ENCODE assay signal across 34 cellular contexts in the genomic region with DNA sequence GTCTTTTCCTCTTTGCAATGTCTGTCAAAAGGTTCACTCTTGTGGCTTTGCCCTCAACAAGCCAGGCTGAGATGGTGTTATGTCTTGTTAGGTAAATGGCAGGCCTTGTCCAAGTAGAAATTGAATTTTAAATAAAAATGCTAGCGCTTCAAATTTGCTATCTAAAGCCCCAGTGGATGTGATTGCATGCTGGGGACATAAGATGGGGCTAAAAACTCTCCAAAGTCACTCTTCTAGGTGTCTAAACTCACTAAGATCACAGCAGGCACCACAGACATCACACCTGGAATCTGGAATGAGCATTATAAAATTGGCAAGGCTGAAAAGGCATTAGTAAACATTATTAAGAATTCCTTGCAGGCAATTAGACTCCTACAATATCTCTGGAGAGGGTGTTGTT.
A peak's percentile ranks its signal among the peaks of the same experiment; 100 is the strongest.
DNase-seq lines count a peak whose midpoint lies in the region; ATAC-seq and TF ChIP-seq lines count a peak whose summit lies in the region.
"Had no signal": no experiment of that assay in that cellular context is flagged by ENCODE, and none has a peak within 500 bp of the region (broad histone marks: within the 10 kb centered on the region; RNA-seq: fewer than 3 reads in every experiment).

No MANE protein-coding gene starts in this region.

- H3K4ac ChIP-seq in H9 (ENCODE audit: low read depth, low read length), result no peak overlapping the region
- H3K4ac ChIP-seq in mesendoderm (ENCODE audit: low read depth, low read length), result no peak overlapping the region

- H3K27me3 ChIP-seq in H9 (ENCODE audit: insufficient read depth, low read length), result no peaks in the 10 kb centered on the region; the same call in 1 of the 2 replicates
- peaks cover 10% of the 10 kb centered on the region for H3K27me3 ChIP-seq in OCI-LY3 (ENCODE audit: low read depth, low read length)
- H3K27me3 ChIP-seq in mesendoderm (ENCODE audit: insufficient read depth, low read length, poor library complexity), result no peaks in the 10 kb centered on the region
- H3K27me3 ChIP-seq: neutrophil, testis had no signal

- H2AK5ac ChIP-seq in H9 (ENCODE audit: insufficient read length, low read length), result no peak overlapping the region
- H2AK5ac ChIP-seq in mesendoderm (ENCODE audit: low read length), result no peak overlapping the region

- H4K8ac ChIP-seq in H9 (replicated peaks; ENCODE audit: insufficient read length, low read depth, low read length), result no peak overlapping the region
- no peak overlapping the region for H4K8ac ChIP-seq in mesendoderm (ENCODE audit: low read depth, low read length)

- H3K18ac ChIP-seq in H9 (ENCODE audit: insufficient read length, low read depth, low read length) (no peak overlapping the region), mesendoderm (ENCODE audit: low read length) (no peak overlapping the region)

- H3K4me1 Mint-ChIP-seq in H9, result peaks cover 25 to 27% of the 10 kb centered on the region in 2 experiments

- TF ChIP-seq CTCF in H9 (conservative IDR thresholded peaks at IDR 0.05) (peak; percentile 22; the same call in 1 of the 3 replicates), OCI-LY3 (IDR thresholded peaks at IDR 0.05; ENCODE audit: low read depth, low read length) (peak; percentile 14; the same call in 1 of the 2 replicates)

- no peak overlapping the region for H2BK20ac ChIP-seq in H9 (ENCODE audit: low read depth, low read length, poor library complexity, severe bottlenecking)

- H3K4me1 ChIP-seq in H9 (ENCODE audit: insufficient read depth, low read length) (peaks cover 3% of the 10 kb centered on the region; the same call in 1 of the 2 replicates), OCI-LY3 (ENCODE audit: low read length) (peaks cover 28% of the 10 kb centered on the region), mesendoderm (ENCODE audit: control insufficient read depth, low read depth, low read length) (peaks cover 12% of the 10 kb centered on the region)
- H3K4me1 ChIP-seq: Caco-2, left lung, testis had no signal

- H2AFZ ChIP-seq in H9 (ENCODE audit: low read length), result no peak overlapping the region
- H2AFZ ChIP-seq in OCI-LY3 (ENCODE audit: low read depth, low read length), result no peak overlapping the region

- no peak overlapping the region for H3K9ac ChIP-seq in H9 (ENCODE audit: extremely low read depth, insufficient read length, low read length)
- H3K9ac ChIP-seq in OCI-LY3 (ENCODE audit: low read length), result no peak overlapping the region
- H3K9ac ChIP-seq in mesendoderm (ENCODE audit: low read length), result no peak overlapping the region

- no peak overlapping the region for H2BK15ac ChIP-seq in H9 (ENCODE audit: low read depth, low read length)
- no peak overlapping the region for H2BK15ac ChIP-seq in mesendoderm (replicated peaks; ENCODE audit: low read depth)

- H3K9me3 ChIP-seq in H9 (ENCODE audit: control insufficient read depth, low read depth, low read length) (no peaks in the 10 kb centered on the region), OCI-LY3 (ENCODE audit: insufficient read depth, low read length) (no peaks in the 10 kb centered on the region)
- H3K9me3 ChIP-seq: Caco-2, left lung, neutrophil, testis had no signal

- H3K79me2 ChIP-seq in H9 (ENCODE audit: insufficient read depth, low read length), result no peaks in the 10 kb centered on the region
- H3K79me2 ChIP-seq in OCI-LY3 (ENCODE audit: low read length), result no peaks in the 10 kb centered on the region
- H3K79me2 ChIP-seq in mesendoderm (ENCODE audit: control insufficient read depth, insufficient read depth, low read length), result no peaks in the 10 kb centered on the region

- H2BK5ac ChIP-seq in H9 (ENCODE audit: insufficient read length, low read length), result no peak overlapping the region
- no peak overlapping the region for H2BK5ac ChIP-seq in mesendoderm (ENCODE audit: low read length)

- no peak overlapping the region for H3T11ph ChIP-seq in H9 (ENCODE audit: low read length)

- ATAC-seq in activated naive CD4-positive, alpha-beta T cell treated with anti-CD3 and anti-CD28 coated beads, Interleukin-2, amount 50 U/mL, for 72 hours, result no peak
- ATAC-seq in HG03196 (IDR thresholded peaks at IDR 0.05; ENCODE audit: unreplicated experiment), result no peak
- ATAC-seq: activated T-cell treated with anti-CD3 and anti-CD28 coated beads, Interleukin-2, amount 50 U/mL, for 72 hours; esophagus mucosa; HepG2; left lung; sciatic nerve had no signal

- H3K79me1 ChIP-seq in H9 (ENCODE audit: insufficient read depth, low read depth, low read length, poor library complexity, severe bottlenecking) (no peaks in the 10 kb centered on the region), mesendoderm (ENCODE audit: low read length) (no peaks in the 10 kb centered on the region)

- H2BK12ac ChIP-seq in H9 (ENCODE audit: insufficient read length, low read depth, low read length), result no peak overlapping the region

- peaks cover 33% of the 10 kb centered on the region for H3K27me3 Mint-ChIP-seq in H9 (ENCODE audit: low read depth)
- H3K27me3 Mint-ChIP-seq: dendritic cell treated with granulocyte-macrophage colony-stimulating factor and Interleukin-4, amounts not matched to agents 40 ng/mL and 50 ng/mL, for 4 days had no signal

- H3K9me3 Mint-ChIP-seq in H9, result no peaks in the 10 kb centered on the region; a peak in 2 of 5 replicates
- no peaks in the 10 kb centered on the region for H3K9me3 Mint-ChIP-seq in activated naive CD4-positive, alpha-beta T cell treated with anti-CD3 and anti-CD28 coated beads, Interleukin-2, amount 50 U/mL, for 72 hours
- H3K9me3 Mint-ChIP-seq: activated T-cell treated with anti-CD3 and anti-CD28 coated beads, Interleukin-2, amount 50 U/mL, for 72 hours; CD14-positive monocyte; dendritic cell treated with granulocyte-macrophage colony-stimulating factor and Interleukin-4, amounts not matched to agents 40 ng/mL and 50 ng/mL, for 4 days; memory B cell; stimulated activated naive CD8-positive, alpha-beta T cell treated with anti-CD3 and anti-CD28 coated beads, Interleukin-15, Interleukin-2, amounts not matched to agents 100 ng/mL and 50 ng/mL, for 24 hours; T-helper 1 cell treated with Interleukin-12 subunit alpha and Interleukin-12 subunit beta and Interleukin-4 antibody, amounts not matched to agents 30 μg/mL and 1 μg/mL, for 36 hours had no signal

- peak; percentile 41 for DNase-seq in NCI-H1092 treated with DMSO at 0.1 percent for 48 hours (lab: John Stamatoyannopoulos, UW)
- DNase-seq in NCI-H1092 (lab: John Stamatoyannopoulos, UW), result no peak
- no peak for DNase-seq in H9
- DNase-seq in mesendoderm, result peak; percentile 30
- DNase-seq in activated naive CD4-positive, alpha-beta T cell treated with anti-CD3 and anti-CD28 coated beads, Interleukin-2, amount 50 U/mL, for 72 hours (ENCODE audit: low spot score in 2 of 2), result no peak
- no peak for DNase-seq in EL
- DNase-seq: 8988T; activated CD4-positive, alpha-beta T cell treated with anti-CD3 and anti-CD28 coated beads, Interleukin-2, amount 50 U/mL, for 4 hours; activated naive CD4-positive, alpha-beta T cell; activated T-cell treated with anti-CD3 and anti-CD28 coated beads, Interleukin-2, amount 50 U/mL, for 72 hours; Caco-2; caudate nucleus; DMS79 treated with DMSO at 0.1 percent for 48 hours; glutamatergic neuron; Karpas-422; left lung; NCI-H1694; NCI-H774; OCI-M1; stimulated activated CD8-positive, alpha-beta memory T cell treated with anti-CD3 and anti-CD28 coated beads, Interleukin-4, amount 100 ng/mL, for 48 hours; testis had no signal

- no peaks in the 10 kb centered on the region for H3K36me3 ChIP-seq in OCI-LY3 (replicated peaks; ENCODE audit: low read depth, low read length)
- no peaks in the 10 kb centered on the region for H3K36me3 ChIP-seq in mesendoderm (ENCODE audit: control insufficient read depth, insufficient read depth, low read length)
- H3K36me3 ChIP-seq: left lung, neutrophil had no signal

- H3K27ac Mint-ChIP-seq in H9, result no peak overlapping the region
- no peak overlapping the region for H3K27ac Mint-ChIP-seq in activated naive CD4-positive, alpha-beta T cell treated with anti-CD3 and anti-CD28 coated beads, Interleukin-2, amount 50 U/mL, for 72 hours
- H3K27ac Mint-ChIP-seq: activated T-cell treated with anti-CD3 and anti-CD28 coated beads, Interleukin-2, amount 50 U/mL, for 72 hours; dendritic cell treated with granulocyte-macrophage colony-stimulating factor and Interleukin-4, amounts not matched to agents 40 ng/mL and 50 ng/mL, for 4 days; memory B cell; progenitor cell of endocrine pancreas; stimulated activated naive CD8-positive, alpha-beta T cell treated with anti-CD3 and anti-CD28 coated beads, Interleukin-15, Interleukin-2, amounts not matched to agents 100 ng/mL and 50 ng/mL, for 24 hours; T-helper 1 cell treated with Interleukin-12 subunit alpha and Interleukin-12 subunit beta and Interleukin-4 antibody, amounts not matched to agents 30 μg/mL and 1 μg/mL, for 36 hours had no signal

- H3K36me3 Mint-ChIP-seq in H9 (ENCODE audit: insufficient read depth in 1 of 3, low read depth in 3 of 3), result no peaks in the 10 kb centered on the region
- no peaks in the 10 kb centered on the region for H3K36me3 Mint-ChIP-seq in activated naive CD4-positive, alpha-beta T cell treated with anti-CD3 and anti-CD28 coated beads, Interleukin-2, amount 50 U/mL, for 72 hours
- H3K36me3 Mint-ChIP-seq: CD14-positive monocyte, memory B cell had no signal

- no peak overlapping the region for H3K14ac ChIP-seq in H9 (ENCODE audit: insufficient read depth, low read length)

- no peak overlapping the region for H3K23ac ChIP-seq in H9 (ENCODE audit: insufficient read length, low read depth, low read length)
- no peak overlapping the region for H3K23ac ChIP-seq in mesendoderm (ENCODE audit: low read length)

- H2BK120ac ChIP-seq in H9 (ENCODE audit: low read depth, low read length, poor library complexity, severe bottlenecking) (no peak overlapping the region), mesendoderm (ENCODE audit: low read depth, low read length) (no peak overlapping the region)

- no peak overlapping the region for H3K4me3 Mint-ChIP-seq in H9
- H3K4me3 Mint-ChIP-seq: activated T-cell treated with anti-CD3 and anti-CD28 coated beads, Interleukin-2, amount 50 U/mL, for 72 hours; CD14-positive monocyte; dendritic cell treated with granulocyte-macrophage colony-stimulating factor and Interleukin-4, amounts not matched to agents 40 ng/mL and 50 ng/mL, for 4 days; memory B cell; stimulated activated naive CD8-positive, alpha-beta T cell treated with anti-CD3 and anti-CD28 coated beads, Interleukin-15, Interleukin-2, amounts not matched to agents 100 ng/mL and 50 ng/mL, for 24 hours; T-helper 1 cell treated with Interleukin-12 subunit alpha and Interleukin-12 subunit beta and Interleukin-4 antibody, amounts not matched to agents 30 μg/mL and 1 μg/mL, for 36 hours had no signal

- H3K4me2 ChIP-seq in H9 (ENCODE audit: insufficient read depth, insufficient read length, low read length) (no peak overlapping the region), OCI-LY3 (ENCODE audit: low read length) (no peak overlapping the region), mesendoderm (ENCODE audit: low read length) (no peak overlapping the region)

- no peak overlapping the region for H4K91ac ChIP-seq in H9 (ENCODE audit: insufficient read length, low read depth, low read length)

- H4K5ac ChIP-seq in H9 (ENCODE audit: insufficient read length, low read depth, low read length), result no peak overlapping the region
- no peak overlapping the region for H4K5ac ChIP-seq in mesendoderm (ENCODE audit: low read length)

- H3K56ac ChIP-seq in H9 (ENCODE audit: insufficient read length, low read depth, low read length) (no peak overlapping the region), mesendoderm (ENCODE audit: low read length) (no peak overlapping the region)

- H3K4me3 ChIP-seq in OCI-LY3 (ENCODE audit: low read length), result no peak overlapping the region
- no peak overlapping the region for H3K4me3 ChIP-seq in mesendoderm (ENCODE audit: low read length)
- H3K4me3 ChIP-seq: left lung, SK-N-MC, testis had no signal

- no CpG with 5 or more reads among the region's 1 CpG for WGBS in H9 (ENCODE audit: extremely low coverage, insufficient read length, low lambda C conversion rate)
- no CpG with 5 or more reads among the region's 1 CpG for WGBS in mesendoderm (ENCODE audit: extremely low coverage, insufficient coverage, low lambda C conversion rate)

- no peaks in the 10 kb centered on the region for H4K20me1 ChIP-seq in H9 (ENCODE audit: control insufficient read depth, insufficient read depth, insufficient read length)
- H4K20me1 ChIP-seq in OCI-LY3 (ENCODE audit: insufficient read depth, low read length), result no peaks in the 10 kb centered on the region

- H3K27ac ChIP-seq in H9 (ENCODE audit: insufficient read length, low read depth, low read length) (no peak overlapping the region), OCI-LY3 (ENCODE audit: low read length) (no peak overlapping the region), mesendoderm (ENCODE audit: low read depth, low read length) (no peak overlapping the region)
- H3K27ac ChIP-seq: left lung, neutrophil, SK-N-MC had no signal

- no peaks in the 10 kb centered on the region for H3K23me2 ChIP-seq in H9 (ENCODE audit: insufficient read length, low read depth, low read length, poor library complexity, severe bottlenecking)

Comparison
In these comparisons a context has a peak if more than half of its experiments do, and no peak if none do; other contexts are left out.
1. DNase-seq: peak in NCI-H1092 treated with DMSO at 0.1 percent for 48 hours (single experiment) and mesendoderm (single experiment); none in NCI-H1092 (single experiment), H9 (single experiment), activated naive CD4-positive, alpha-beta T cell treated with anti-CD3 and anti-CD28 coated beads, Interleukin-2, amount 50 U/mL, for 72 hours (0 of 2) and EL (single experiment).